ENCODE assay signal across 8 cellular contexts in the genomic region with DNA sequence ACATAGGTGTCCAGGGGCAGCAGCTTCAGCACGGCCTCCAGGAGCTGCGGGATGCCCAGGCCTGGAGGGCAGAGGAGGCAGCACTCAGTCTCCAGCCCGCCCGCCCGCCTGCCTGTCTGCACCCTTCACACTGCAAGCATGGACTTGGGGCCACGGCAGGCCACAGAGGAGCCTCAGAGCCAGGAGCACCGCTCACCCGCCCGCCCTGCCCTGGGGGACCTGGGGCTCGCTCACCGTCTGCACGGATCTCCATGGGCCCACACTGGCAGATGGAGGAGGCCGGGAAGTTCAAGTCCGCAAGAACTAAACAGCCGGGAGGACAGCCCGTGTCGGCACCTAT. TPM values are rescaled to one million over a fixed set of nuclear protein-coding genes. Genes with fewer than 3 reads are reported as not detected.
DNase-seq lines count a peak whose midpoint lies in the region; ATAC-seq and TF ChIP-seq lines count a peak whose summit lies in the region.

No MANE protein-coding gene starts in this region.

- peak overlapping the region; percentile 62 to 88 (median 80) for H3K4me3 Mint-ChIP-seq in naive B cell

- H3K4me3 ChIP-seq in AG10803 (ENCODE audit: low read length): peak overlapping the region; percentile 58
- peak overlapping the region; percentile 95 for H3K4me3 ChIP-seq in HUES6 (ENCODE audit: low read depth, low read length)
- peak overlapping the region; percentile 85 for H3K4me3 ChIP-seq in coronary artery

- H3K4me1 Mint-ChIP-seq in naive B cell: peaks cover 21 to 28% (median 28%) of the 10 kb centered on the region in 3 donors

- TF ChIP-seq CTCF in AG10803 (conservative IDR thresholded peaks at IDR 0.05; ENCODE audit: low read length): no peak
- TF ChIP-seq CTCF in coronary artery (IDR thresholded peaks at IDR 0.05): no peak

- no peak for ATAC-seq in naive B cell (ENCODE audit: low read depth in 2 of 2)
- ATAC-seq in GM19455 (IDR thresholded peaks at IDR 0.05; ENCODE audit: unreplicated experiment): no peak

- peak overlapping the region; percentile 90 for H3K9ac ChIP-seq in HUES6 (ENCODE audit: low read length)

- H3K9me3 ChIP-seq in HUES6 (ENCODE audit: control insufficient read depth, insufficient read depth, low read depth, low read length): no peaks in the 10 kb centered on the region

- H3K27me3 ChIP-seq in HUES6 (ENCODE audit: control insufficient read depth, insufficient read depth, low read length): peaks cover 15% of the 10 kb centered on the region

- H3K27ac ChIP-seq in HUES6 (ENCODE audit: low read depth, low read length) (no peak overlapping the region), coronary artery (no peak overlapping the region)

- peak overlapping the region in 1 of 6 donors; percentile 85 for H3K27ac Mint-ChIP-seq in naive B cell

- DNase-seq in AG10803 (ENCODE audit: low read depth) (no peak), coronary artery (ENCODE audit: low spot score) (no peak), naive B cell (no peak), HCEC 1CT (no peak), NCI-H748 (lab: John Stamatoyannopoulos, UW; ENCODE audit: unreplicated experiment) (no peak), NCI-H128 (lab: John Stamatoyannopoulos, UW; ENCODE audit: unreplicated experiment) (no peak)

- peaks cover 4% of the 10 kb centered on the region for H3K4me1 ChIP-seq in HUES6 (ENCODE audit: control insufficient read depth, insufficient read depth, low read length)

- no peaks in the 10 kb centered on the region for H3K9me3 Mint-ChIP-seq in naive B cell

- H3K36me3 ChIP-seq in HUES6 (ENCODE audit: control insufficient read depth, insufficient read depth, low read length): peaks cover 14% of the 10 kb centered on the region

- no peaks in the 10 kb centered on the region for H3K27me3 Mint-ChIP-seq in naive B cell

- H3K36me3 Mint-ChIP-seq in naive B cell: no peaks in the 10 kb centered on the region

RNA-seq across cellular contexts. Expression of gene FUOM, which starts 0.9 kb away (rescaled TPM):
- 10 to 100 TPM; 31.3 to 46.5 (median 42.0) TPM for polyA plus RNA-seq in naive B cell (ENCODE audit: low read depth in 6 of 6)

RNA-seq across cellular contexts. Expression of gene PRAP1, which starts 9.8 kb away (rescaled TPM):
- not detected for polyA plus RNA-seq in naive B cell (ENCODE audit: low read depth in 6 of 6)

RNA-seq across cellular contexts. Expression of gene ECHS1, which starts 16.2 kb away (rescaled TPM):
- polyA plus RNA-seq in naive B cell (ENCODE audit: low read depth in 6 of 6): 100 to 1,000 TPM in 4 of 6 donors, 10 to 100 TPM in 2; 89.3 to 121 (median 110) TPM

RNA-seq across cellular contexts. Expression of gene CALY, which starts 20.2 kb away (rescaled TPM):
- polyA plus RNA-seq in naive B cell (ENCODE audit: low read depth in 6 of 6): not detected

RNA-seq across cellular contexts. Expression of gene PAOX, which starts 22.1 kb away (rescaled TPM):
- polyA plus RNA-seq in naive B cell (ENCODE audit: low read depth in 6 of 6): 10 to 100 TPM; 45.3 to 63.2 (median 53.5) TPM
